Comparison of ENCODE assay signal across 8 cellular contexts in genomic region chr15:75597667-75598341, GRCh38. TPM values are rescaled to one million over a fixed set of nuclear protein-coding genes. Genes with fewer than 3 reads are reported as not detected.
A peak's percentile ranks its signal among the peaks of the same experiment; 100 is the strongest.
DNase-seq lines count a peak whose midpoint lies in the region; ATAC-seq and TF ChIP-seq lines count a peak whose summit lies in the region.

No MANE protein-coding gene starts in this region.

- no peaks in the 10 kb centered on the region for H3K9me3 ChIP-seq in CD8-positive, alpha-beta T cell (ENCODE audit: low read length)
- H3K9me3 ChIP-seq in right lobe of liver (no peaks in the 10 kb centered on the region), sigmoid colon (no peaks in the 10 kb centered on the region)

- no peaks in the 10 kb centered on the region for H3K27me3 Mint-ChIP-seq in CD8-positive, alpha-beta T cell (ENCODE audit: low read depth)
- no peaks in the 10 kb centered on the region for H3K27me3 Mint-ChIP-seq in activated naive CD8-positive, alpha-beta T cell treated with anti-CD3 and anti-CD28 coated beads, Interleukin-2, amount 50 U/mL, for 24 hours

- peaks cover 22% of the 10 kb centered on the region for H3K36me3 ChIP-seq in CD8-positive, alpha-beta T cell (ENCODE audit: insufficient read depth, low read length)
- H3K36me3 ChIP-seq in right lobe of liver (peaks cover 0 to 15% (median 7%) of the 10 kb centered on the region in 4 donors), sigmoid colon (peaks cover 13 to 90% (median 23%) of the 10 kb centered on the region in 4 donors)

- ATAC-seq in CD8-positive, alpha-beta T cell = peak; percentile 44
- ATAC-seq in activated naive CD8-positive, alpha-beta T cell treated with anti-CD3 and anti-CD28 coated beads, Interleukin-2, amount 50 U/mL, for 24 hours = peak; percentile 28
- ATAC-seq in right lobe of liver (peak; percentile 83 to 93 (median 90)), HG03039 (IDR thresholded peaks at IDR 0.05; ENCODE audit: unreplicated experiment) (no peak), HG02973 (IDR thresholded peaks at IDR 0.05; ENCODE audit: unreplicated experiment) (no peak)

- H3K4me3 Mint-ChIP-seq in CD8-positive, alpha-beta T cell = no peak overlapping the region
- no peak overlapping the region for H3K4me3 Mint-ChIP-seq in activated naive CD8-positive, alpha-beta T cell treated with anti-CD3 and anti-CD28 coated beads, Interleukin-2, amount 50 U/mL, for 24 hours

- H3K27ac Mint-ChIP-seq in CD8-positive, alpha-beta T cell = no peak overlapping the region
- H3K27ac Mint-ChIP-seq in activated naive CD8-positive, alpha-beta T cell treated with anti-CD3 and anti-CD28 coated beads, Interleukin-2, amount 50 U/mL, for 24 hours = peak overlapping the region; percentile 83

- H3K36me3 Mint-ChIP-seq in CD8-positive, alpha-beta T cell = peaks cover 70% of the 10 kb centered on the region
- peaks cover 57% of the 10 kb centered on the region for H3K36me3 Mint-ChIP-seq in activated naive CD8-positive, alpha-beta T cell treated with anti-CD3 and anti-CD28 coated beads, Interleukin-2, amount 50 U/mL, for 24 hours (ENCODE audit: low read depth)

- peak in 2 of 7 experiments; percentile 22 to 33 for DNase-seq in CD8-positive, alpha-beta T cell
- peak; percentile 79 for DNase-seq in LNCaP clone FGC (ENCODE audit: low read depth)
- peak; percentile 22 for DNase-seq in activated naive CD8-positive, alpha-beta T cell treated with anti-CD3 and anti-CD28 coated beads, Interleukin-2, amount 50 U/mL, for 24 hours
- DNase-seq in right lobe of liver = peak in 1 of 3 donors; percentile 53
- no peak for DNase-seq in germinal center (ENCODE audit: low spot score)
- no peak for DNase-seq in sigmoid colon

- no peak overlapping the region for H3K4me3 ChIP-seq in CD8-positive, alpha-beta T cell (ENCODE audit: low read depth, low read length)
- H3K4me3 ChIP-seq in LNCaP clone FGC (ENCODE audit: low read depth, low read length) = no peak overlapping the region
- H3K4me3 ChIP-seq in right lobe of liver = no peak overlapping the region
- H3K4me3 ChIP-seq in sigmoid colon = no peak overlapping the region

- peaks cover 13% of the 10 kb centered on the region for H3K4me1 ChIP-seq in CD8-positive, alpha-beta T cell (ENCODE audit: insufficient read depth, low read length)
- H3K4me1 ChIP-seq in right lobe of liver (peaks cover 0 to 30% (median 14%) of the 10 kb centered on the region in 4 donors), sigmoid colon (peaks cover 0 to 7% (median 3%) of the 10 kb centered on the region in 4 donors)

- H3K9me3 Mint-ChIP-seq in CD8-positive, alpha-beta T cell = no peaks in the 10 kb centered on the region
- H3K9me3 Mint-ChIP-seq in activated naive CD8-positive, alpha-beta T cell treated with anti-CD3 and anti-CD28 coated beads, Interleukin-2, amount 50 U/mL, for 24 hours = no peaks in the 10 kb centered on the region

- H3K4me1 Mint-ChIP-seq in CD8-positive, alpha-beta T cell (ENCODE audit: low read depth) = peaks cover 12% of the 10 kb centered on the region
- H3K4me1 Mint-ChIP-seq in activated naive CD8-positive, alpha-beta T cell treated with anti-CD3 and anti-CD28 coated beads, Interleukin-2, amount 50 U/mL, for 24 hours = peaks cover 17% of the 10 kb centered on the region

- CTCF ChIA-PET in CD8-positive, alpha-beta T cell (lab: Charles Lee) = interaction anchor here (0.7 to 3.5 kb wide), 13 partner anchors 10 to 101 kb away, joined by 3 to 16 read pairs (median 4); partner anchors contain the start of genes IMP3, PTPN9 and SNX33

- 31% methylated on average over 3 of the region's 3 CpGs for WGBS in right lobe of liver (ENCODE audit: insufficient coverage, low coverage, low lambda C conversion rate, missing lambda C conversion rate)
- 66 to 74% methylated on average over 3 of the region's 3 CpGs for WGBS in sigmoid colon, 2 donors

- peak; percentile 52 for TF ChIP-seq CTCF in CD8-positive, alpha-beta T cell (IDR thresholded peaks at IDR 0.05)
- TF ChIP-seq CTCF in LNCaP clone FGC (IDR thresholded peaks at IDR 0.05; ENCODE audit: control insufficient read depth, extremely low read depth, insufficient read depth) (0 out of 2 replicates have a peak, but pooled peaks have one; percentile 4), right lobe of liver (IDR thresholded peaks at IDR 0.05) (peak; percentile 42 to 56 (median 48)), sigmoid colon (IDR thresholded peaks at IDR 0.05) (peak in 1 of 4 experiments; percentile 23)

- intact Hi-C loops in CD8-positive, alpha-beta T cell (cut with DNase I, micrococcal nuclease) = loop anchor here (1.0 to 5.0 kb wide), 3 partner anchors 10 to 84 kb away; partner anchors contain the start of gene IMP3 (in 1 of the 2)
- intact Hi-C loops in right lobe of liver (cut with DNase I) (no loop called here), sigmoid colon (cut with DNase I) (no loop called here)

- H3K27ac ChIP-seq in CD8-positive, alpha-beta T cell (ENCODE audit: low read depth, low read length) = no peak overlapping the region
- peak overlapping the region in 2 of 3 donors; percentile 9 to 71 for H3K27ac ChIP-seq in right lobe of liver
- H3K27ac ChIP-seq in sigmoid colon = no peak overlapping the region

- TF ChIP-seq EP300 in sigmoid colon (IDR thresholded peaks at IDR 0.05) = no peak

- TF ChIP-seq POLR2A in right lobe of liver (IDR thresholded peaks at IDR 0.05) = no peak
- TF ChIP-seq POLR2A in sigmoid colon (IDR thresholded peaks at IDR 0.05) = no peak

- POLR2A ChIA-PET in CD8-positive, alpha-beta T cell (lab: Charles Lee) = interaction anchor here (0.6 to 2.9 kb wide), 5 partner anchors 10 to 230 kb away, joined by 3 to 14 read pairs (median 4); partner anchors contain the start of genes IMP3 and PTPN9

- H3K27me3 ChIP-seq in CD8-positive, alpha-beta T cell (ENCODE audit: insufficient read depth, low read length) = no peaks in the 10 kb centered on the region
- H3K27me3 ChIP-seq in right lobe of liver (no peaks in the 10 kb centered on the region), sigmoid colon (no peaks in the 10 kb centered on the region)

RNA-seq across cellular contexts. Expression of gene PTPN9, which starts 18.7 kb away (rescaled TPM):
- total RNA-seq in CD8-positive, alpha-beta T cell = 1 to 10 TPM; 4.8 to 5.6 TPM
- total RNA-seq in right lobe of liver (10 to 100 TPM in 3 of 6 experiments, 1 to 10 TPM in 3; 7.6 to 15.4 (median 10.0) TPM), sigmoid colon (10 to 100 TPM; 12.2 to 21.0 (median 17.2) TPM)
- 10 to 100 TPM; 19.2 to 23.1 (median 19.8) TPM for polyA plus RNA-seq in sigmoid colon

RNA-seq across cellular contexts. Expression of gene SNUPN, which starts 27.7 kb away (rescaled TPM):
- 1 to 10 TPM; 7.7 TPM for total RNA-seq in CD8-positive, alpha-beta T cell
- total RNA-seq in right lobe of liver = 10 to 100 TPM; 11.1 to 19.4 (median 13.3) TPM
- total RNA-seq in sigmoid colon = 10 to 100 TPM; 15.3 to 28.6 (median 21.9) TPM
- polyA plus RNA-seq in sigmoid colon = 10 to 100 TPM; 20.4 to 25.0 (median 20.8) TPM

RNA-seq across cellular contexts. Expression of gene IMP3, which starts 42.2 kb away (rescaled TPM):
- total RNA-seq in CD8-positive, alpha-beta T cell = 10 to 100 TPM; 67.1 to 69.5 TPM
- total RNA-seq in right lobe of liver (100 to 1,000 TPM in 2 of 6 experiments, 10 to 100 TPM in 4; 37.7 to 192 (median 44.4) TPM), sigmoid colon (100 to 1,000 TPM in 1 of 4 donors, 10 to 100 TPM in 3; 55.4 to 117 (median 84.3) TPM)
- polyA plus RNA-seq in sigmoid colon = 10 to 100 TPM; 58.3 to 94.1 (median 62.0) TPM

RNA-seq across cellular contexts. Expression of gene SNX33, which starts 49.9 kb away (rescaled TPM):
- total RNA-seq in CD8-positive, alpha-beta T cell = under 1 TPM; 0.56 to 0.95 TPM
- total RNA-seq in right lobe of liver = 10 to 100 TPM; 12.0 to 17.2 (median 14.2) TPM
- 10 to 100 TPM; 20.1 to 32.7 (median 25.8) TPM for total RNA-seq in sigmoid colon
- polyA plus RNA-seq in sigmoid colon = 10 to 100 TPM in 2 of 3 donors, 1 to 10 TPM in 1; 9.0 to 20.9 (median 12.7) TPM

Comparison
In these comparisons a context has a peak if more than half of its experiments do, and no peak if none do; other contexts are left out.
1. ATAC-seq: peak in CD8-positive, alpha-beta T cell (single experiment), activated naive CD8-positive, alpha-beta T cell treated with anti-CD3 and anti-CD28 coated beads, Interleukin-2, amount 50 U/mL, for 24 hours (single experiment) and right lobe of liver (4 of 4); none in HG03039 (single experiment) and HG02973 (single experiment).
2. DNase-seq: peak in LNCaP clone FGC (single experiment) and activated naive CD8-positive, alpha-beta T cell treated with anti-CD3 and anti-CD28 coated beads, Interleukin-2, amount 50 U/mL, for 24 hours (single experiment); none in germinal center (single experiment) and sigmoid colon (single experiment).
3. H3K27ac ChIP-seq: peak in right lobe of liver (2 of 3); none in CD8-positive, alpha-beta T cell (single experiment) and sigmoid colon (0 of 4).
4. intact Hi-C loops: an anchor here in CD8-positive, alpha-beta T cell (1.0 to 5.0 kb wide); none called in right lobe of liver and sigmoid colon.